14 cellular contexts compared by ENCODE assay signal in the genomic region with DNA sequence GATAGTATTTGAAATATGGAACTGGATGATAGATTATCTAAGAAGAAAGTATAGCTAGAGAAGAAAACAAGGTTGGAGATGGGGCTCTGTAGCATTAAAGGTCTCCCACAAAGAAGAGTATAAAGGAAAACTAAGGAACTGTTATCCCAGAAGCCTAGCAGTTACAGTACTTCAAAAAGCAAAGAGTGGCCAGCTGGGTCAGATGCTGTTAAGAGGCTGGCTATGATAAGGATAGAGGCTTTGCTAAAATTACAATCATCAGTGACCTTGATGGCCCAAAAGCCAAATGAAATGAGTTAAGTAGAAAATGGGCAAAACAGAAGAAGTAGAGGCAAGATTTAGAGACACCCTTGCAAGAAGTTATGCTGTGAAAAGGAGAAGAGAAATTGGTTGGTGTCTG. TPM values are rescaled to one million over a fixed set of nuclear protein-coding genes. Genes with fewer than 3 reads are reported as not detected.
DNase-seq lines count a peak whose midpoint lies in the region; ATAC-seq and TF ChIP-seq lines count a peak whose summit lies in the region.
"Had no signal": no experiment of that assay in that cellular context is flagged by ENCODE, and none has a peak within 500 bp of the region (broad histone marks: within the 10 kb centered on the region; RNA-seq: fewer than 3 reads in every experiment).

No MANE protein-coding gene starts in this region.

- DNase-seq in left ventricle myocardium superior (no peak), heart left ventricle (no peak), activated B cell treated with CpG ODN at 0.5 μM for 24 hours (no peak), progenitor cell of endocrine pancreas (ENCODE audit: low spot score, unreplicated experiment) (no peak), H4 (ENCODE audit: low spot score) (no peak), NCI-H226 (no peak), RPMI8226 (no peak)
- DNase-seq: 8988T; CD8-positive, alpha-beta memory T cell; COR-L47; IMR-90 had no signal

- no peak for TF ChIP-seq POLR2A in heart left ventricle (IDR thresholded peaks at IDR 0.05)

- no peak overlapping the region for H3K4me3 Mint-ChIP-seq in activated B cell treated with CpG ODN at 0.5 μM for 24 hours
- H3K4me3 Mint-ChIP-seq in progenitor cell of endocrine pancreas (ENCODE audit: low read depth), result no peak overlapping the region
- H3K4me3 Mint-ChIP-seq: CD8-positive, alpha-beta memory T cell had no signal

- H3K27me3 ChIP-seq in heart left ventricle, result no peaks in the 10 kb centered on the region
- H3K27me3 ChIP-seq: BLaER1 treated with 17β-estradiol and CSF1 and Interleukin-3, amounts not matched to agents 10 nM and 100 nM had no signal

- intact Hi-C loops in left ventricle myocardium superior (cut with micrococcal nuclease), result no loop called here
- intact Hi-C loops in heart left ventricle (cut with DNase I), result no loop called here
- intact Hi-C loops in activated B cell treated with CpG ODN at 0.5 μM for 24 hours (cut with micrococcal nuclease), result no loop called here

- no peaks in the 10 kb centered on the region for H3K9me3 ChIP-seq in heart left ventricle
- H3K9me3 ChIP-seq: HAP-1 had no signal

- peaks cover 19% of the 10 kb centered on the region for H3K4me1 Mint-ChIP-seq in activated B cell treated with CpG ODN at 0.5 μM for 24 hours
- peaks cover 5% of the 10 kb centered on the region for H3K4me1 Mint-ChIP-seq in progenitor cell of endocrine pancreas (ENCODE audit: low read depth)

- no peak for TF ChIP-seq CTCF in heart left ventricle (IDR thresholded peaks at IDR 0.05)
- TF ChIP-seq CTCF in activated B cell treated with CpG ODN at 0.5 μM for 24 hours (IDR thresholded peaks at IDR 0.05), result no peak
- TF ChIP-seq CTCF in progenitor cell of endocrine pancreas (IDR thresholded peaks at IDR 0.05; ENCODE audit: unreplicated experiment), result no peak

- peaks cover 75% of the 10 kb centered on the region for H3K36me3 Mint-ChIP-seq in activated B cell treated with CpG ODN at 0.5 μM for 24 hours (ENCODE audit: low read depth)
- H3K36me3 Mint-ChIP-seq in progenitor cell of endocrine pancreas (ENCODE audit: insufficient read depth), result peaks cover 26% of the 10 kb centered on the region

- no peaks in the 10 kb centered on the region for H3K27me3 Mint-ChIP-seq in activated B cell treated with CpG ODN at 0.5 μM for 24 hours
- H3K27me3 Mint-ChIP-seq in progenitor cell of endocrine pancreas, result no peaks in the 10 kb centered on the region

- H3K27ac Mint-ChIP-seq in activated B cell treated with CpG ODN at 0.5 μM for 24 hours (peak overlapping the region; percentile 31), progenitor cell of endocrine pancreas (peak overlapping the region; percentile 7)

- H3K36me3 ChIP-seq in heart left ventricle, result peaks cover 0 to 6% (median 0%) of the 10 kb centered on the region in 9 donors
- H3K36me3 ChIP-seq: HAP-1 had no signal

- H3K9me3 Mint-ChIP-seq in activated B cell treated with CpG ODN at 0.5 μM for 24 hours, result peaks cover 3% of the 10 kb centered on the region
- peaks cover 11% of the 10 kb centered on the region for H3K9me3 Mint-ChIP-seq in progenitor cell of endocrine pancreas (ENCODE audit: low read depth)

- ATAC-seq in left ventricle myocardium superior, result peak; percentile 55
- ATAC-seq in heart left ventricle, result no peak
- ATAC-seq in activated B cell treated with CpG ODN at 0.5 μM for 24 hours (ENCODE audit: low read depth), result no peak

- no peak overlapping the region for H3K4me3 ChIP-seq in heart left ventricle
- H3K4me3 ChIP-seq: BLaER1 treated with 17β-estradiol and CSF1 and Interleukin-3, amounts not matched to agents 10 nM and 100 nM; HAP-1 had no signal

- POLR2A ChIA-PET in activated B cell treated with CpG ODN at 0.5 μM for 24 hours (lab: Charles Lee), result no interaction called here

- CTCF ChIA-PET in activated B cell treated with CpG ODN at 0.5 μM for 24 hours (lab: Charles Lee), result no interaction called here

- no peak overlapping the region for H3K27ac ChIP-seq in heart left ventricle
- H3K27ac ChIP-seq: BLaER1 treated with 17β-estradiol and CSF1 and Interleukin-3, amounts not matched to agents 10 nM and 100 nM had no signal

- H3K4me1 ChIP-seq in heart left ventricle, result peaks cover 0 to 4% (median 0%) of the 10 kb centered on the region in 12 donors
- H3K4me1 ChIP-seq: BLaER1 treated with 17β-estradiol and CSF1 and Interleukin-3, amounts not matched to agents 10 nM and 100 nM; HAP-1 had no signal

RNA-seq across cellular contexts. Expression of gene ANGPTL1, which starts 25.1 kb away (rescaled TPM):
- total RNA-seq in left ventricle myocardium superior (6.6 TPM), heart left ventricle (10 to 100 TPM in 7 of 9 donors, 1 to 10 TPM in 2; 7.9 to 31.1 (median 17.6) TPM), activated B cell treated with CpG ODN at 0.5 μM for 24 hours (not detected in 2 replicates), progenitor cell of endocrine pancreas (0.22 TPM in 1 of 2 replicates, not detected in the other)
- polyA plus RNA-seq in heart left ventricle, result 10 to 100 TPM in 1 of 2 donors, 1 to 10 TPM in 1; 5.0 to 12.6 TPM
- total RNA-seq in H4 (2014; rRNA removed; shearing (Covaris generic)), result 1.5 and 1.7 TPM in 2 replicates
- total RNA-seq: CD8-positive, alpha-beta memory T cell; H1 had no signal
- polyA plus RNA-seq: CD8-positive, alpha-beta memory T cell; H1 had no signal
